1 cellular context compared by ENCODE assay signal in genomic region chr3:177729939-177730700, GRCh38.
A peak's percentile ranks its signal among the peaks of the same experiment; 100 is the strongest.
TF ChIP-seq lines count a peak whose summit lies in the region.

No MANE protein-coding gene starts in this region.

TF ChIP-seq in K562, 482 proteins besides CTCF, POLR2A, EP300 and RAD21 (continued from another document):
- TF ChIP-seq PBX2 (CRISPR knock-in tag; IDR thresholded peaks at IDR 0.05; ENCODE audit: low read depth) (no peak), PBX2 (tag; conservative IDR thresholded peaks at IDR 0.05; ENCODE audit: low read depth) (0 out of 2 replicates have a peak, but pooled peaks have one; percentile 32), ZNF699 (CRISPR knock-in tag; IDR thresholded peaks at IDR 0.05; ENCODE audit: insufficient replicate concordance) (no peak), ZNF561 (CRISPR knock-in tag; conservative IDR thresholded peaks at IDR 0.05) (no peak), TCFL5 (CRISPR knock-in tag; conservative IDR thresholded peaks at IDR 0.05) (no peak), POLR2H (tag; IDR thresholded peaks at IDR 0.05; ENCODE audit: low read depth) (no peak), MEIS2 (IDR thresholded peaks at IDR 0.05; ENCODE audit: partially characterized antibody) (peak; percentile 31)
